Comparison of ENCODE assay signal across 1 cellular context in genomic region chr4:8283631-8284121, GRCh38.
TF ChIP-seq lines count a peak whose summit lies in the region.

No MANE protein-coding gene starts in this region.

TF ChIP-seq in GM23338, 12 proteins besides CTCF, POLR2A, EP300 and RAD21 (continued from another document):
- TF ChIP-seq ZNF462 (CRISPR knock-in tag; IDR thresholded peaks at IDR 0.05), result no peak
- no peak for TF ChIP-seq ZNF114 (CRISPR knock-in tag; IDR thresholded peaks at IDR 0.05)
- TF ChIP-seq STAT1 (IDR thresholded peaks at IDR 0.05; ENCODE audit: unreplicated experiment), result no peak
TF ChIP-seq in GM23338: peak in this region for 0.
